11 cellular contexts compared by ENCODE assay signal in genomic region chr11:61799665-61800284, GRCh38. TPM values are rescaled to one million over a fixed set of nuclear protein-coding genes. Genes with fewer than 3 reads are reported as not detected.
DNase-seq lines count a peak whose midpoint lies in the region; ATAC-seq, FAIRE-seq and TF ChIP-seq lines count a peak whose summit lies in the region.
"Had no signal": no experiment of that assay in that cellular context is flagged by ENCODE, and none has a peak within 500 bp of the region (broad histone marks: within the 10 kb centered on the region; RNA-seq: fewer than 3 reads in every experiment).

No MANE protein-coding gene starts in this region.

- intact Hi-C loops in MCF 10A (cut with micrococcal nuclease) (no loop called here), mammary epithelial cell (cut with micrococcal nuclease) (no loop called here), IMR-90 (cut with micrococcal nuclease) (no loop called here)

- H3K27me3 ChIP-seq in mammary epithelial cell (ENCODE audit: insufficient read depth, low read length), result no peaks in the 10 kb centered on the region
- H3K27me3 ChIP-seq in IMR-90 (ENCODE audit: control insufficient read depth, insufficient read depth, low read length), result no peaks in the 10 kb centered on the region
- no peaks in the 10 kb centered on the region for H3K27me3 ChIP-seq in endodermal cell (ENCODE audit: control insufficient read depth, insufficient read depth, low read length, poor library complexity, severe bottlenecking)

- H3K14ac ChIP-seq in IMR-90 (replicated peaks; ENCODE audit: low read depth, low read length), result no peak overlapping the region

- H2AK5ac ChIP-seq in IMR-90 (ENCODE audit: low read depth, low read length), result no peak overlapping the region

- ATAC-seq in IMR-90 (ENCODE audit: low read depth), result no peak
- no peak for ATAC-seq in stimulated activated effector memory CD8-positive, alpha-beta T cell treated with anti-CD3 and anti-CD28 coated beads, Interleukin-12 subunit alpha, Interleukin-12 subunit beta, amount 100 ng/mL, for 72 hours

- no peak overlapping the region for H3K56ac ChIP-seq in IMR-90 (ENCODE audit: extremely low read depth, insufficient read depth, low read length)

- no peak overlapping the region for H4K8ac ChIP-seq in IMR-90 (ENCODE audit: low read depth in 2 of 2, low read length in 2 of 2)

- H3K79me1 ChIP-seq in IMR-90 (ENCODE audit: low read depth in 1 of 2, low read length in 2 of 2), result peaks cover 21 to 56% of the 10 kb centered on the region in 2 experiments

- H3K4me3 Mint-ChIP-seq in MCF 10A (ENCODE audit: unreplicated experiment) (no peak overlapping the region), endodermal cell (no peak overlapping the region)
- H3K4me3 Mint-ChIP-seq in stimulated activated effector memory CD8-positive, alpha-beta T cell treated with anti-CD3 and anti-CD28 coated beads, Interleukin-12 subunit alpha, Interleukin-12 subunit beta, amount 100 ng/mL, for 72 hours, result no peak overlapping the region
- H3K4me3 Mint-ChIP-seq: CD8-positive, alpha-beta memory T cell had no signal

- H3K9me1 ChIP-seq in IMR-90 (ENCODE audit: insufficient read depth, low read length), result peaks cover 9% of the 10 kb centered on the region

- H3K4me2 ChIP-seq in mammary epithelial cell (ENCODE audit: insufficient read depth, low read depth, low read length), result no peak overlapping the region
- no peak overlapping the region for H3K4me2 ChIP-seq in IMR-90 (ENCODE audit: low read depth, low read length)

- H3K27ac ChIP-seq in mammary epithelial cell (ENCODE audit: insufficient read depth, low read depth, low read length) (no peak overlapping the region), IMR-90 (ENCODE audit: insufficient read depth, low read length) (no peak overlapping the region), endodermal cell (ENCODE audit: low read depth, low read length) (peak overlapping the region; percentile 25)

- no peaks in the 10 kb centered on the region for H3K9me3 Mint-ChIP-seq in MCF 10A (ENCODE audit: unreplicated experiment)
- no peaks in the 10 kb centered on the region for H3K9me3 Mint-ChIP-seq in endodermal cell
- no peaks in the 10 kb centered on the region for H3K9me3 Mint-ChIP-seq in stimulated activated effector memory CD8-positive, alpha-beta T cell treated with anti-CD3 and anti-CD28 coated beads, Interleukin-12 subunit alpha, Interleukin-12 subunit beta, amount 100 ng/mL, for 72 hours
- H3K9me3 Mint-ChIP-seq: CD8-positive, alpha-beta memory T cell had no signal

- H3K18ac ChIP-seq in IMR-90 (ENCODE audit: low read depth, low read length), result no peak overlapping the region

- H3K4me3 ChIP-seq in mammary epithelial cell (replicated peaks in 1 of 3; ENCODE audit: insufficient read depth in 1 of 3, low read depth in 2 of 3, low read length in 3 of 3) (no peak overlapping the region), IMR-90 (ENCODE audit: insufficient read depth, low read depth, low read length) (no peak overlapping the region), endodermal cell (ENCODE audit: low read length) (no peak overlapping the region)

- no peak overlapping the region for H4K91ac ChIP-seq in IMR-90 (ENCODE audit: insufficient read depth, low read depth, low read length)

- no peak overlapping the region for H3K23ac ChIP-seq in IMR-90 (ENCODE audit: low read depth, low read length)

- no peaks in the 10 kb centered on the region for H4K20me1 ChIP-seq in mammary epithelial cell (ENCODE audit: insufficient read depth, low read length)
- H4K20me1 ChIP-seq in IMR-90 (ENCODE audit: insufficient read depth, low read length), result peaks cover 6% of the 10 kb centered on the region

- H3K27ac Mint-ChIP-seq in MCF 10A (ENCODE audit: low read depth, unreplicated experiment) (peak overlapping the region; percentile 44), endodermal cell (peak overlapping the region; percentile 70)
- H3K27ac Mint-ChIP-seq in stimulated activated effector memory CD8-positive, alpha-beta T cell treated with anti-CD3 and anti-CD28 coated beads, Interleukin-12 subunit alpha, Interleukin-12 subunit beta, amount 100 ng/mL, for 72 hours, result peak overlapping the region; percentile 20

- TF ChIP-seq CTCF in MCF 10A (IDR thresholded peaks at IDR 0.05; ENCODE audit: unreplicated experiment) (no peak), mammary epithelial cell (conservative IDR thresholded peaks at IDR 0.05 in 1 of 2, IDR thresholded peaks at IDR 0.05 in 1 of 2; ENCODE audit: extremely low read depth in 1 of 2, insufficient read depth in 1 of 2, low read depth in 1 of 2, low read length in 2 of 2) (no peak), IMR-90 (conservative IDR thresholded peaks at IDR 0.05; ENCODE audit: low read depth, low read length) (no peak), endodermal cell (conservative IDR thresholded peaks at IDR 0.05) (no peak)

- FAIRE-seq in GM19239 (lab: Jason Lieb, UNC), result no peak

- CTCF ChIA-PET in MCF 10A (lab: Yijun Ruan, JAX), result interaction anchor here (0.6 to 12.8 kb wide), 9 partner anchors 20 to 308 kb away, joined by 3 to 148 read pairs (median 23); partner anchors contain the start of gene BEST1
- CTCF ChIA-PET in mammary epithelial cell (lab: Charles Lee; ENCODE audit: low non-redundant PET), result no interaction called here
- CTCF ChIA-PET in IMR-90 (lab: Yijun Ruan, JAX), result interaction anchor here (1.2 kb wide), 1 partner anchor 15 kb away, joined by 3 read pairs; no protein-coding TSS in a partner anchor

- BruUV-seq in MCF 10A (replicated peaks; lab: Mats Ljungman, UMichigan), result no TSS peak
- BruUV-seq in mammary epithelial cell (replicated peaks; lab: Mats Ljungman, UMichigan), result no TSS peak
- no TSS peak for BruUV-seq in IMR-90 (replicated peaks; lab: Mats Ljungman, UMichigan)

- H2BK15ac ChIP-seq in IMR-90 (ENCODE audit: low read depth, low read length), result no peak overlapping the region

- H3K36me3 Mint-ChIP-seq in MCF 10A (ENCODE audit: insufficient read depth, unreplicated experiment), result peaks cover 23% of the 10 kb centered on the region
- peaks cover 60% of the 10 kb centered on the region for H3K36me3 Mint-ChIP-seq in endodermal cell (ENCODE audit: low read depth)
- peaks cover 93% of the 10 kb centered on the region for H3K36me3 Mint-ChIP-seq in stimulated activated effector memory CD8-positive, alpha-beta T cell treated with anti-CD3 and anti-CD28 coated beads, Interleukin-12 subunit alpha, Interleukin-12 subunit beta, amount 100 ng/mL, for 72 hours

- no peaks in the 10 kb centered on the region for H3K4me1 ChIP-seq in mammary epithelial cell (ENCODE audit: insufficient read depth, low read length)
- H3K4me1 ChIP-seq in IMR-90 (ENCODE audit: control insufficient read depth, insufficient read depth, low read length), result peaks cover 3% of the 10 kb centered on the region
- peaks cover 2% of the 10 kb centered on the region for H3K4me1 ChIP-seq in endodermal cell (ENCODE audit: control insufficient read depth, insufficient read depth, low read length)

- no peak overlapping the region for H2BK20ac ChIP-seq in IMR-90 (ENCODE audit: low read depth, low read length)

- dilution Hi-C loops in mammary epithelial cell (cut with HindIII; ENCODE audit: low sequenced_read_pairs) (no loop called here), IMR-90 (cut with HindIII; ENCODE audit: low sequenced_read_pairs, unreplicated experiment) (no loop called here)

- TF ChIP-seq POLR2A in IMR-90 (IDR thresholded peaks at IDR 0.05; ENCODE audit: low read depth, low read length), result no peak

- H2BK120ac ChIP-seq in IMR-90 (ENCODE audit: low read depth, low read length), result no peak overlapping the region

- H4K5ac ChIP-seq in IMR-90 (ENCODE audit: low read depth, low read length), result no peak overlapping the region

- H3K4me1 Mint-ChIP-seq in MCF 10A (ENCODE audit: insufficient read depth, unreplicated experiment) (peaks cover 6% of the 10 kb centered on the region), endodermal cell (peaks cover 11% of the 10 kb centered on the region)
- H3K4me1 Mint-ChIP-seq in stimulated activated effector memory CD8-positive, alpha-beta T cell treated with anti-CD3 and anti-CD28 coated beads, Interleukin-12 subunit alpha, Interleukin-12 subunit beta, amount 100 ng/mL, for 72 hours, result peaks cover 11% of the 10 kb centered on the region

- H3K9me3 ChIP-seq in mammary epithelial cell (replicated peaks; ENCODE audit: insufficient read depth, low read length), result no peaks in the 10 kb centered on the region
- no peaks in the 10 kb centered on the region for H3K9me3 ChIP-seq in IMR-90 (ENCODE audit: control insufficient read depth, insufficient read depth, low read length)
- no peaks in the 10 kb centered on the region for H3K9me3 ChIP-seq in endodermal cell (ENCODE audit: control insufficient read depth, low read length)

- H3K27me3 Mint-ChIP-seq in MCF 10A (ENCODE audit: insufficient read depth, unreplicated experiment) (no peaks in the 10 kb centered on the region), endodermal cell (ENCODE audit: insufficient read depth) (no peaks in the 10 kb centered on the region)
- H3K27me3 Mint-ChIP-seq: CD8-positive, alpha-beta memory T cell had no signal

- POLR2A ChIA-PET in MCF 10A (lab: Yijun Ruan, JAX) (interaction anchor here (0.6 kb wide), 1 partner anchor 93 kb away, joined by 3 read pairs; no protein-coding TSS in a partner anchor), IMR-90 (lab: Charles Lee; ENCODE audit: unreplicated experiment) (interaction anchor here (0.5 kb wide), 1 partner anchor 35 kb away, joined by 3 read pairs; no protein-coding TSS in a partner anchor)

- no peak overlapping the region for H3K9ac ChIP-seq in mammary epithelial cell (ENCODE audit: insufficient read depth, low read length)
- no peak overlapping the region for H3K9ac ChIP-seq in IMR-90 (ENCODE audit: low read depth, low read length)
- no peak overlapping the region for H3K9ac ChIP-seq in endodermal cell (ENCODE audit: extremely low read depth, low read length, poor library complexity, severe bottlenecking)

- H3K4ac ChIP-seq in IMR-90 (ENCODE audit: low read depth, low read length), result no peak overlapping the region

- no peak overlapping the region for H2BK5ac ChIP-seq in IMR-90 (ENCODE audit: low read depth, low read length, poor library complexity, severe bottlenecking)

- TF ChIP-seq RAD21 in IMR-90 (IDR thresholded peaks at IDR 0.05; ENCODE audit: low read length), result no peak

- DNase-seq in MCF 10A (ENCODE audit: unreplicated experiment) (no peak), mammary epithelial cell (no peak), IMR-90 (no peak), endodermal cell (no peak), iPS-NIHi7 (ENCODE audit: extremely low spot score) (no peak), GM19239 (ENCODE audit: insufficient read length, low spot score) (no peak)
- DNase-seq in stimulated activated effector memory CD8-positive, alpha-beta T cell treated with anti-CD3 and anti-CD28 coated beads, Interleukin-12 subunit alpha, Interleukin-12 subunit beta, amount 100 ng/mL, for 72 hours (ENCODE audit: low spot score in 2 of 2), result no peak
- DNase-seq: CD8-positive, alpha-beta memory T cell; NCI-H1417 treated with DMSO at 0.1 percent for 48 hours; NCI-H2081; NCI-H524 had no signal

- H3K36me3 ChIP-seq in mammary epithelial cell (ENCODE audit: insufficient read depth, low read length) (peaks cover 24% of the 10 kb centered on the region), IMR-90 (ENCODE audit: control insufficient read depth, insufficient read depth, low read length) (peaks cover 22% of the 10 kb centered on the region), endodermal cell (ENCODE audit: control insufficient read depth, insufficient read depth, low read length) (peaks cover 77% of the 10 kb centered on the region)

- no peak overlapping the region for H2AFZ ChIP-seq in mammary epithelial cell (ENCODE audit: low read depth, low read length)
- no peak overlapping the region for H2AFZ ChIP-seq in IMR-90 (replicated peaks; ENCODE audit: low read length, poor library complexity)

- in situ Hi-C loops in mammary epithelial cell (cut with MboI; ENCODE audit: low sequenced_read_pairs in 2 of 2) (loop anchor here in 1 of 2 donors (25.0 kb wide), 2 partner anchors 263 to 913 kb away; partner anchors contain the start of genes BSCL2 and GNG3), IMR-90 (cut with MboI; ENCODE audit: low sequenced_read_pairs) (loop anchor here (5.0 to 10.0 kb wide), 2 partner anchors 153 to 305 kb away; partner anchors contain the start of gene BEST1)

- H2AK9ac ChIP-seq in IMR-90 (replicated peaks; ENCODE audit: low read depth, low read length, poor library complexity), result peak overlapping the region; percentile 16

- 100% methylated on average over 2 of the region's 2 CpGs for WGBS in mammary epithelial cell (ENCODE audit: low coverage, missing lambda C conversion rate)
- 100% methylated on average over 1 of the region's 2 CpGs; no CpG with 5 or more reads in 1 of the 2 experiments for WGBS in IMR-90 (ENCODE audit: extremely low coverage in 2 of 2, insufficient read length in 1 of 2), 2 experiments
- WGBS in endodermal cell (ENCODE audit: insufficient coverage in 1 of 2, insufficient read length in 1 of 2), 2 experiments, result 95 to 100% methylated on average over 2 of the region's 2 CpGs

- H3K79me2 ChIP-seq in mammary epithelial cell (ENCODE audit: insufficient read depth, low read length), result peaks cover 65% of the 10 kb centered on the region

RNA-seq across cellular contexts. Expression of gene FEN1, which starts 7.1 kb away (rescaled TPM):
- total RNA-seq in MCF 10A (2022), result 19.9 and 21.5 TPM in 2 replicates
- 10 to 100 TPM; 11.7 to 46.1 TPM for total RNA-seq in mammary epithelial cell
- polyA plus RNA-seq in mammary epithelial cell, result 65.0 TPM
- polyA minus RNA-seq in mammary epithelial cell, result 96.1 TPM
- total RNA-seq in IMR-90 (2012; rRNA removed), result 41.9 and 43.9 TPM in 2 replicates
- polyA plus RNA-seq in IMR-90 (2012; rRNA removed), result 21.3 and 23.0 TPM in 2 replicates
- polyA plus RNA-seq in IMR-90 (2012; cell fraction: cytosol; rRNA removed), result 15.5 and 18.0 TPM in 2 replicates
- polyA plus RNA-seq in IMR-90 (2012; cell fraction: nucleus; rRNA removed; ENCODE audit: low replicate concordance), result 6.4 and 7.0 TPM in 2 replicates
- 10 to 100 TPM; 66.7 to 81.8 TPM for total RNA-seq in endodermal cell
- 52.7 TPM for polyA plus RNA-seq in endodermal cell (2013, experiment 1 of 2)
- polyA plus RNA-seq in endodermal cell (2013, experiment 2 of 2), result 49.1 TPM

RNA-seq across cellular contexts. Expression of gene TMEM258, which starts 7.4 kb away (rescaled TPM):
- total RNA-seq in MCF 10A (2022) (184 and 300 TPM in 2 replicates), mammary epithelial cell (10 to 100 TPM; 48.2 to 99.7 TPM), IMR-90 (2012; rRNA removed) (70.0 and 107 TPM in 2 replicates), endodermal cell (100 to 1,000 TPM; 174 to 180 TPM)
- polyA plus RNA-seq in mammary epithelial cell (202 TPM), IMR-90 (2012; rRNA removed) (280 and 290 TPM in 2 replicates)
- 79.7 TPM for polyA minus RNA-seq in mammary epithelial cell
- polyA plus RNA-seq in IMR-90 (2012; cell fraction: cytosol; rRNA removed), result 196 and 200 TPM in 2 replicates
- 40.4 and 104 TPM in 2 replicates for polyA plus RNA-seq in IMR-90 (2012; cell fraction: nucleus; rRNA removed; ENCODE audit: low replicate concordance)
- 351 TPM for polyA plus RNA-seq in endodermal cell (2013, experiment 1 of 2)
- 284 TPM for polyA plus RNA-seq in endodermal cell (2013, experiment 2 of 2)

RNA-seq across cellular contexts. Expression of gene FADS1, which starts 17.0 kb away (rescaled TPM):
- total RNA-seq in MCF 10A (2022) (24.2 and 27.5 TPM in 2 replicates), mammary epithelial cell (10 to 100 TPM; 32.9 to 38.8 TPM), IMR-90 (2012; rRNA removed) (16.3 and 16.9 TPM in 2 replicates), endodermal cell (100 to 1,000 TPM; 127 to 138 TPM)
- polyA plus RNA-seq in mammary epithelial cell (56.1 TPM), IMR-90 (2012; rRNA removed) (17.6 and 18.4 TPM in 2 replicates)
- 31.0 TPM for polyA minus RNA-seq in mammary epithelial cell
- polyA plus RNA-seq in IMR-90 (2012; cell fraction: cytosol; rRNA removed), result 15.8 and 19.2 TPM in 2 replicates
- 29.9 and 31.1 TPM in 2 replicates for polyA plus RNA-seq in IMR-90 (2012; cell fraction: nucleus; rRNA removed; ENCODE audit: low replicate concordance)
- polyA plus RNA-seq in endodermal cell (2013, experiment 1 of 2), result 197 TPM
- 191 TPM for polyA plus RNA-seq in endodermal cell (2013, experiment 2 of 2)

RNA-seq across cellular contexts. Expression of gene FADS2, which starts 28.3 kb away (rescaled TPM):
- 7.5 and 20.6 TPM in 2 replicates for total RNA-seq in MCF 10A (2022)
- total RNA-seq in mammary epithelial cell, result 100 to 1,000 TPM in 1 of 2 donors, 10 to 100 TPM in 1; 70.7 to 222 TPM
- polyA plus RNA-seq in mammary epithelial cell, result 314 TPM
- 502 TPM for polyA minus RNA-seq in mammary epithelial cell
- 31.9 and 33.3 TPM in 2 replicates for total RNA-seq in IMR-90 (2012; rRNA removed)
- polyA plus RNA-seq in IMR-90 (2012; rRNA removed), result 88.4 and 98.4 TPM in 2 replicates
- 45.4 and 87.9 TPM in 2 replicates for polyA plus RNA-seq in IMR-90 (2012; cell fraction: cytosol; rRNA removed)
- polyA plus RNA-seq in IMR-90 (2012; cell fraction: nucleus; rRNA removed; ENCODE audit: low replicate concordance), result 69.4 and 94.9 TPM in 2 replicates
- 100 to 1,000 TPM; 344 to 381 TPM for total RNA-seq in endodermal cell
- polyA plus RNA-seq in endodermal cell (2013, experiment 1 of 2), result 632 TPM
- 646 TPM for polyA plus RNA-seq in endodermal cell (2013, experiment 2 of 2)

RNA-seq across cellular contexts. Expression of gene MYRF, which starts 47.3 kb away (rescaled TPM):
- 0.16 TPM in 1 of 2 replicates, not detected in the other for total RNA-seq in MCF 10A (2022)
- under 1 TPM; under 0.01 to 0.26 TPM for total RNA-seq in mammary epithelial cell
- 0.16 TPM for polyA plus RNA-seq in mammary epithelial cell
- polyA minus RNA-seq in mammary epithelial cell, result not detected
- 1.6 and 1.7 TPM in 2 replicates for total RNA-seq in IMR-90 (2012; rRNA removed)
- polyA plus RNA-seq in IMR-90 (2012; rRNA removed), result 10.6 and 10.7 TPM in 2 replicates
- 6.1 and 9.3 TPM in 2 replicates for polyA plus RNA-seq in IMR-90 (2012; cell fraction: cytosol; rRNA removed)
- 31.2 and 47.2 TPM in 2 replicates for polyA plus RNA-seq in IMR-90 (2012; cell fraction: nucleus; rRNA removed; ENCODE audit: low replicate concordance)
- total RNA-seq in endodermal cell, result 10 to 100 TPM; 30.3 to 61.7 TPM
- 16.6 TPM for polyA plus RNA-seq in endodermal cell (2013, experiment 1 of 2)
- polyA plus RNA-seq in endodermal cell (2013, experiment 2 of 2), result 14.9 TPM

Comparison
In these comparisons a context has a peak if more than half of its experiments do, and no peak if none do; other contexts are left out.
1. H3K27ac Mint-ChIP-seq: peak in every context shown above with its lines; median percentile 70 in endodermal cell; 44 in MCF 10A; 20 in stimulated activated effector memory CD8-positive, alpha-beta T cell treated with anti-CD3 and anti-CD28 coated beads, Interleukin-12 subunit alpha, Interleukin-12 subunit beta, amount 100 ng/mL, for 72 hours.